16 cellular contexts compared by ENCODE assay signal in genomic region chr18:79662051-79662450, GRCh38. TPM values are rescaled to one million over a fixed set of nuclear protein-coding genes. Genes with fewer than 3 reads are reported as not detected.
DNase-seq lines count a peak whose midpoint lies in the region; TF ChIP-seq lines count a peak whose summit lies in the region.
"Had no signal": no experiment of that assay in that cellular context is flagged by ENCODE, and none has a peak within 500 bp of the region (broad histone marks: within the 10 kb centered on the region; RNA-seq: fewer than 3 reads in every experiment).

No MANE protein-coding gene starts in this region.

- no peaks in the 10 kb centered on the region for H3K27me3 Mint-ChIP-seq in neural progenitor cell (ENCODE audit: insufficient read depth, low read depth)
- H3K27me3 Mint-ChIP-seq: IgD-negative memory B cell had no signal

- no peaks in the 10 kb centered on the region for H3K36me3 ChIP-seq in neural progenitor cell

- no peaks in the 10 kb centered on the region for H3K79me2 ChIP-seq in neural progenitor cell (ENCODE audit: low read depth)

- DNase-seq in caudate nucleus (lab: John Stamatoyannopoulos, UW) (peak in 1 of 61 donors; percentile 9), globus pallidus (ENCODE audit: low spot score) (peak; percentile 68), neural progenitor cell (ENCODE audit: low spot score) (peak; percentile 67), NCI-H2081 (lab: John Stamatoyannopoulos, UW) (no peak), COLO668 (lab: John Stamatoyannopoulos, UW; ENCODE audit: unreplicated experiment) (no peak), ecto neural progenitor cell (ENCODE audit: low spot score) (no peak)
- DNase-seq in stimulated activated CD4-positive, alpha-beta T cell treated with anti-CD3 and anti-CD28 coated beads, Interleukin-2, amount 100 ng/mL, for 24 hours = no peak
- DNase-seq: Caco-2; CD8-positive, alpha-beta T cell; GF-D8; GM23248; H9 had no signal

- H4K20me1 ChIP-seq in neural progenitor cell (ENCODE audit: low read depth) = no peaks in the 10 kb centered on the region

- no peaks in the 10 kb centered on the region for H3K36me3 Mint-ChIP-seq in neural progenitor cell
- H3K36me3 Mint-ChIP-seq: CD14-positive monocyte; CD8-positive, alpha-beta T cell; IgD-negative memory B cell had no signal

- TF ChIP-seq CTCF in neural progenitor cell (IDR thresholded peaks at IDR 0.05) = no peak

- peak overlapping the region; percentile 15 for H3K4me3 ChIP-seq in neural progenitor cell
- H3K4me3 ChIP-seq: A549, GM23248 had no signal

- peak overlapping the region; percentile 68 for H3K4me2 ChIP-seq in neural progenitor cell
- H3K4me2 ChIP-seq: A549 had no signal

- peaks cover 12% of the 10 kb centered on the region for H3F3A ChIP-seq in neural progenitor cell (ENCODE audit: low read depth)

- peak overlapping the region; percentile 3 for H3K27ac Mint-ChIP-seq in neural progenitor cell
- H3K27ac Mint-ChIP-seq: CD14-positive monocyte; CD8-positive, alpha-beta T cell; H9; IgD-negative memory B cell had no signal

- no peak overlapping the region for H3K4me3 Mint-ChIP-seq in neural progenitor cell
- H3K4me3 Mint-ChIP-seq: CD14-positive monocyte; CD8-positive, alpha-beta T cell; H9; IgD-negative memory B cell had no signal

- peaks cover 10% of the 10 kb centered on the region for H3K27me3 ChIP-seq in neural progenitor cell

- H3K27ac ChIP-seq in caudate nucleus (ENCODE audit: low read depth, low read length) = peak overlapping the region; percentile 39
- no peak overlapping the region for H3K27ac ChIP-seq in neural progenitor cell
- H3K27ac ChIP-seq in temporal lobe (ENCODE audit: low read depth, low read length) = peak overlapping the region; percentile 71
- H3K27ac ChIP-seq: A549, GM23248 had no signal

- H3K9me3 Mint-ChIP-seq in neural progenitor cell = no peaks in the 10 kb centered on the region
- H3K9me3 Mint-ChIP-seq: CD8-positive, alpha-beta T cell; H9 had no signal

- H2AFZ ChIP-seq in neural progenitor cell (replicated peaks) = no peak overlapping the region
- H2AFZ ChIP-seq: GM23248 had no signal

- H3K9ac ChIP-seq in neural progenitor cell = no peak overlapping the region
- H3K9ac ChIP-seq: GM23248 had no signal

- no peaks in the 10 kb centered on the region for H3K9me3 ChIP-seq in neural progenitor cell (ENCODE audit: low read depth)
- H3K9me3 ChIP-seq: A549, Caco-2 had no signal

- peaks cover 37% of the 10 kb centered on the region for H3K4me1 ChIP-seq in neural progenitor cell
- H3K4me1 ChIP-seq: A549, Caco-2 had no signal

- peaks cover 32% of the 10 kb centered on the region for H3K4me1 Mint-ChIP-seq in neural progenitor cell
- H3K4me1 Mint-ChIP-seq: CD14-positive monocyte, IgD-negative memory B cell had no signal

RNA-seq across cellular contexts. Expression of gene CTDP1, which starts 17.6 kb away (rescaled TPM):
- total RNA-seq in neural progenitor cell (ENCODE audit: low replicate concordance) = 11.8 and 25.9 TPM in 2 replicates
- 10.6 TPM for total RNA-seq in temporal lobe

Comparison
In these comparisons a context has a peak if more than half of its experiments do, and no peak if none do; other contexts are left out.
1. DNase-seq: peak in globus pallidus (single experiment) and neural progenitor cell (single experiment); none in NCI-H2081 (0 of 2), COLO668 (single experiment), ecto neural progenitor cell (single experiment) and stimulated activated CD4-positive, alpha-beta T cell treated with anti-CD3 and anti-CD28 coated beads, Interleukin-2, amount 100 ng/mL, for 24 hours (0 of 2).